In the genomic region with DNA sequence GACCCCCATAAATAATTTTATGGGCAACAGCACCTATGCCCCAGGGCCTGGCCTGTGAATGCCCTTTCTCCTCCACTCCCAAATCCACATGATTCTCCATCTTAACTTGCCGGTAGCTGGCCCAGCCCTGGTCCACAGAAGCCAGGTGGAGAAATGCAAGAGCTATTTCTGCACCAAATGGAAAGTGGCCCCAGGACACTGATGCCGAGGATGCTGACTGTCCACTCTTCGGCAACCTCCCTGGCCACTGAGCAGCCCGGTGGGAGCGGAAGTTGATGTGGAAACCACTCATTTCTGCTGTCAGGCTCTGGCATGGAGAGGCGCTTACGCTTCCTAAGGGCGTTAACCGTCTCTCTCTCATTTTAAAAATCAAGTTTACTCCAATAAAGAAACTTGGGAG, we compare ENCODE assay signal across 9 cellular contexts. TPM values are rescaled to one million over a fixed set of nuclear protein-coding genes. Genes with fewer than 3 reads are reported as not detected.
"Had no signal": no experiment of that assay in that cellular context is flagged by ENCODE, and none has a peak within 500 bp of the region (broad histone marks: within the 10 kb centered on the region; RNA-seq: fewer than 3 reads in every experiment).

No MANE protein-coding gene starts in this region.

- H3K27me3 Mint-ChIP-seq: IgD-negative memory B cell had no signal

- ATAC-seq: HCT116, HepG2 had no signal

- DNase-seq: GOT3, H7, HFFc6 had no signal

- H3K4me3 Mint-ChIP-seq: HFFc6, IgD-negative memory B cell had no signal

- H3K27ac ChIP-seq: HL-60 had no signal

- H3K4me3 ChIP-seq: HAP-1 had no signal

- H3K9me3 ChIP-seq: HAP-1 had no signal

- H3K36me3 ChIP-seq: HAP-1 had no signal

- H3K27ac Mint-ChIP-seq: HFFc6, IgD-negative memory B cell had no signal

- H3K4me1 Mint-ChIP-seq: IgD-negative memory B cell had no signal

- H3K4me1 ChIP-seq: HAP-1 had no signal

RNA-seq across cellular contexts. Expression of gene JAKMIP1, which starts 58.8 kb away (rescaled TPM):
- total RNA-seq: HepG2, HFFc6, HT1080 had no signal
